Comparison of ENCODE assay signal across 19 cellular contexts in genomic region chr16:50298075-50298460, GRCh38. TPM values are rescaled to one million over a fixed set of nuclear protein-coding genes. Genes with fewer than 3 reads are reported as not detected.
DNase-seq lines count a peak whose midpoint lies in the region; ATAC-seq and TF ChIP-seq lines count a peak whose summit lies in the region.
"Had no signal": no experiment of that assay in that cellular context is flagged by ENCODE, and none has a peak within 500 bp of the region (broad histone marks: within the 10 kb centered on the region; RNA-seq: fewer than 3 reads in every experiment).

No MANE protein-coding gene starts in this region.

- no peaks in the 10 kb centered on the region for H3K9me3 Mint-ChIP-seq in activated CD8-positive, alpha-beta T cell treated with anti-CD3 and anti-CD28 coated beads, Interleukin-2, amount 10 ng/mL, durations not matched to agents 7 days and 5 days (ENCODE audit: insufficient read depth)

- intact Hi-C loops in cardiac septum (cut with DNase I): no loop called here
- intact Hi-C loops in left cardiac atrium (cut with DNase I): no loop called here
- intact Hi-C loops in right lobe of liver (cut with DNase I): no loop called here

- H3K4me1 ChIP-seq in right lobe of liver: no peaks in the 10 kb centered on the region
- no peaks in the 10 kb centered on the region for H3K4me1 ChIP-seq in suprapubic skin
- H3K4me1 ChIP-seq in foreskin keratinocyte: no peaks in the 10 kb centered on the region
- H3K4me1 ChIP-seq: pancreas had no signal

- H3K36me3 ChIP-seq in right lobe of liver: no peaks in the 10 kb centered on the region
- H3K36me3 ChIP-seq in suprapubic skin: peaks cover 25% of the 10 kb centered on the region
- H3K36me3 ChIP-seq: pancreas, thoracic aorta had no signal

- H3K27ac Mint-ChIP-seq in activated CD8-positive, alpha-beta T cell treated with anti-CD3 and anti-CD28 coated beads, Interleukin-2, amount 10 ng/mL, durations not matched to agents 7 days and 5 days: peak overlapping the region; percentile 22

- H3K4me1 Mint-ChIP-seq in activated CD8-positive, alpha-beta T cell treated with anti-CD3 and anti-CD28 coated beads, Interleukin-2, amount 10 ng/mL, durations not matched to agents 7 days and 5 days (ENCODE audit: low read depth): peaks cover 13% of the 10 kb centered on the region

- no peak for TF ChIP-seq EP300 in suprapubic skin (IDR thresholded peaks at IDR 0.05)

- H3K36me3 Mint-ChIP-seq in activated CD8-positive, alpha-beta T cell treated with anti-CD3 and anti-CD28 coated beads, Interleukin-2, amount 10 ng/mL, durations not matched to agents 7 days and 5 days (ENCODE audit: low read depth): peaks cover 54% of the 10 kb centered on the region

- H3K4me3 ChIP-seq in right lobe of liver: no peak overlapping the region
- no peak overlapping the region for H3K4me3 ChIP-seq in suprapubic skin
- H3K4me3 ChIP-seq: pancreas, skin epidermis, thoracic aorta had no signal

- TF ChIP-seq CTCF in right lobe of liver (IDR thresholded peaks at IDR 0.05) (no peak), suprapubic skin (IDR thresholded peaks at IDR 0.05) (no peak), foreskin keratinocyte (conservative IDR thresholded peaks at IDR 0.05) (no peak)

- ATAC-seq in left cardiac atrium: no peak
- ATAC-seq in activated CD8-positive, alpha-beta T cell treated with anti-CD3 and anti-CD28 coated beads, Interleukin-2, amount 10 ng/mL, durations not matched to agents 7 days and 5 days: no peak
- ATAC-seq in right lobe of liver: no peak
- no peak for ATAC-seq in foreskin keratinocyte

- H3K27me3 Mint-ChIP-seq in activated CD8-positive, alpha-beta T cell treated with anti-CD3 and anti-CD28 coated beads, Interleukin-2, amount 10 ng/mL, durations not matched to agents 7 days and 5 days (ENCODE audit: low read depth): no peaks in the 10 kb centered on the region

- H3K27me3 ChIP-seq in right lobe of liver (no peaks in the 10 kb centered on the region), suprapubic skin (no peaks in the 10 kb centered on the region), foreskin keratinocyte (no peaks in the 10 kb centered on the region)
- H3K27me3 ChIP-seq: pancreas had no signal

- H3K27ac ChIP-seq in right lobe of liver: no peak overlapping the region
- H3K27ac ChIP-seq in suprapubic skin: no peak overlapping the region
- H3K27ac ChIP-seq in foreskin keratinocyte: no peak overlapping the region
- H3K27ac ChIP-seq: pancreas, skin epidermis, thoracic aorta had no signal

- H3K4me3 Mint-ChIP-seq in activated CD8-positive, alpha-beta T cell treated with anti-CD3 and anti-CD28 coated beads, Interleukin-2, amount 10 ng/mL, durations not matched to agents 7 days and 5 days: no peak overlapping the region

- CTCF ChIA-PET in activated CD8-positive, alpha-beta T cell treated with anti-CD3 and anti-CD28 coated beads, Interleukin-2, amount 10 ng/mL, durations not matched to agents 7 days and 5 days (lab: Charles Lee): interaction anchor here (0.8 kb wide), 1 partner anchor 67 kb away, joined by 3 read pairs; no protein-coding TSS in a partner anchor

- TF ChIP-seq POLR2A in right lobe of liver (IDR thresholded peaks at IDR 0.05) (no peak), suprapubic skin (IDR thresholded peaks at IDR 0.05) (no peak), erythroblast (IDR thresholded peaks at IDR 0.05; ENCODE audit: low read length) (no peak)

- H3K9me3 ChIP-seq in right lobe of liver: no peaks in the 10 kb centered on the region
- no peaks in the 10 kb centered on the region for H3K9me3 ChIP-seq in suprapubic skin
- H3K9me3 ChIP-seq: pancreas, thoracic aorta had no signal

- DNase-seq in cardiac septum (ENCODE audit: low spot score): peak; percentile 51
- DNase-seq in left cardiac atrium: no peak
- no peak for DNase-seq in activated CD8-positive, alpha-beta T cell treated with anti-CD3 and anti-CD28 coated beads, Interleukin-2, amount 10 ng/mL, durations not matched to agents 7 days and 5 days
- peak in 2 of 3 donors; percentile 26 to 43 for DNase-seq in right lobe of liver
- DNase-seq in suprapubic skin (ENCODE audit: low spot score in 2 of 2): peak; percentile 29 to 33
- DNase-seq in foreskin keratinocyte: no peak
- DNase-seq in mucosa of gallbladder (ENCODE audit: low spot score): no peak
- DNase-seq in erythroblast (lab: John Stamatoyannopoulos, UW): no peak
- DNase-seq: activated CD4-positive, alpha-beta T cell treated with anti-CD3 and anti-CD28 coated beads for 4 hours; amygdala; hypothalamus; kidney glomerular epithelial cell; MV-4-11; stimulated activated CD4-positive, alpha-beta T cell treated with anti-CD3 and anti-CD28 coated beads, Interleukin-4, amount 100 ng/mL, for 4 hours; stimulated activated CD8-positive, alpha-beta memory T cell treated with anti-CD3 and anti-CD28 coated beads, Interleukin-4, amount 100 ng/mL, for 48 hours; T-helper 9 cell had no signal

- POLR2A ChIA-PET in activated CD8-positive, alpha-beta T cell treated with anti-CD3 and anti-CD28 coated beads, Interleukin-2, amount 10 ng/mL, durations not matched to agents 7 days and 5 days (lab: Charles Lee): interaction anchor here (2.2 kb wide), 1 partner anchor 23 kb away, joined by 4 read pairs; no protein-coding TSS in a partner anchor

- 83% methylated on average over 5 of the region's 7 CpGs for WGBS in right lobe of liver (ENCODE audit: insufficient coverage, low coverage, low lambda C conversion rate, missing lambda C conversion rate)
- WGBS in suprapubic skin: 93% methylated on average over 7 of the region's 7 CpGs

RNA-seq across cellular contexts. Expression of gene ADCY7, which starts 31.7 kb away (rescaled TPM):
- 6.2 TPM for total RNA-seq in cardiac septum
- total RNA-seq in left cardiac atrium: 10 to 100 TPM; 14.3 to 23.7 TPM
- 100 to 1,000 TPM; 214 to 225 TPM for total RNA-seq in activated CD8-positive, alpha-beta T cell treated with anti-CD3 and anti-CD28 coated beads, Interleukin-2, amount 10 ng/mL, durations not matched to agents 7 days and 5 days
- total RNA-seq in right lobe of liver: 10 to 100 TPM in 1 of 6 experiments, 1 to 10 TPM in 5; 2.5 to 10.2 (median 6.5) TPM
- 10 to 100 TPM; 15.0 to 23.3 (median 16.9) TPM for total RNA-seq in suprapubic skin
- 13.9 and 20.1 TPM in 2 replicates for total RNA-seq in foreskin keratinocyte
- 3.5 and 4.1 TPM in 2 replicates for polyA plus RNA-seq in foreskin keratinocyte
- 46.0 TPM for total RNA-seq in mucosa of gallbladder

Comparison
In these comparisons a context has a peak if more than half of its experiments do, and no peak if none do; other contexts are left out.
1. DNase-seq: peak in cardiac septum (single experiment), right lobe of liver (2 of 3) and suprapubic skin (2 of 2); none in left cardiac atrium (single experiment), activated CD8-positive, alpha-beta T cell treated with anti-CD3 and anti-CD28 coated beads, Interleukin-2, amount 10 ng/mL, durations not matched to agents 7 days and 5 days (single experiment), foreskin keratinocyte (0 of 2), mucosa of gallbladder (single experiment) and erythroblast (0 of 2).